Comparison of ENCODE assay signal across 17 cellular contexts in genomic region chr9:134525070-134525815, GRCh38.
"Had no signal": no experiment of that assay in that cellular context is flagged by ENCODE, and none has a peak within 500 bp of the region (broad histone marks: within the 10 kb centered on the region; RNA-seq: fewer than 3 reads in every experiment).

No MANE protein-coding gene starts in this region.

- H3K4me1 ChIP-seq: psoas muscle, sigmoid colon had no signal

- H3K4me3 ChIP-seq: psoas muscle, sigmoid colon, testis, uterus had no signal

- H3K9me3 ChIP-seq: testis had no signal

- ATAC-seq: esophagus mucosa, natural killer cell had no signal

- H3K36me3 Mint-ChIP-seq: brain, natural killer cell had no signal

- H3K27ac Mint-ChIP-seq: activated naive CD4-positive, alpha-beta T cell treated with anti-CD3 and anti-CD28 coated beads for 36 hours; natural killer cell; T-helper 2 cell treated with Interferon-gamma antibody and Interleukin-4, amounts not matched to agents 5 μg/mL and 100 μg/mL, for 36 hours had no signal

- H3K27me3 ChIP-seq: sigmoid colon, testis, uterus had no signal

- DNase-seq: activated CD4-positive, alpha-beta T cell treated with anti-CD3 and anti-CD28 coated beads, Interleukin-2, amount 50 U/mL, for 1 hour; activated naive CD4-positive, alpha-beta T cell treated with anti-CD3 and anti-CD28 coated beads for 36 hours; amniotic stem cell; cerebellar nuclear complex; dermis blood vessel endothelial cell; natural killer cell; nucleus accumbens; sigmoid colon; stimulated activated CD4-positive, alpha-beta T cell treated with anti-CD3 and anti-CD28 coated beads, Interleukin-2, amount 100 ng/mL, for 24 hours; stimulated activated naive CD4-positive, alpha-beta T cell treated with Interleukin-2 at 50 U/mL for 16 hours; SW 1271 had no signal

- H3K4me1 Mint-ChIP-seq: brain, natural killer cell had no signal

- H3K36me3 ChIP-seq: sigmoid colon, uterus had no signal

- H3K4me3 Mint-ChIP-seq: activated naive CD4-positive, alpha-beta T cell treated with anti-CD3 and anti-CD28 coated beads for 36 hours; brain; natural killer cell; T-helper 2 cell treated with Interferon-gamma antibody and Interleukin-4, amounts not matched to agents 5 μg/mL and 100 μg/mL, for 36 hours had no signal

- H3K9me3 Mint-ChIP-seq: natural killer cell had no signal
